19 cellular contexts compared by ENCODE assay signal in the genomic region with DNA sequence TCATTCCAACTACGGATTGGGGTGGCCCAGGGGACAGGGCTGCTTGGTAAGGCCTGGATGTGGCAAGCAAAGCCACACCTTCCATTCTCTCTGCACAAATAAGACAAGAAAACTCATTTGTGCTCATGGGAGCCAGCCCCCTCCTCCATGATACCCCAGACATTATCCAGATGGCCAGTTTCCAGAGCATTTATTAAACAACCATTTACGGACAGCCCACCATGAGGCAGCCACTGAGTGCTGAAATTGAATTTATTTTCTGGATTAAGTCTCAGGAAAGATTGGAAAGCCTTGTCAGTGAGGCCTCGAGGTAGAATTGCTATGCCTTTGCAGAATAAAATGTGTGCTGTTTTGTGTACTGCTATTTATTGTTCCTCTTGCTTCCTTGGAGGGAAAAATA.
"Had no signal": no experiment of that assay in that cellular context is flagged by ENCODE, and none has a peak within 500 bp of the region (broad histone marks: within the 10 kb centered on the region; RNA-seq: fewer than 3 reads in every experiment).

No MANE protein-coding gene starts in this region.

- H3K4me1 ChIP-seq: foreskin keratinocyte, lower lobe of right lung, right atrium auricular region, stomach, transverse colon had no signal

- FAIRE-seq: endothelial cell of umbilical vein, keratinocyte, small intestine had no signal

- H3K36me3 Mint-ChIP-seq: immature natural killer cell, memory B cell had no signal

- H3K4me1 Mint-ChIP-seq: immature natural killer cell, memory B cell had no signal

- DNase-seq: erythroblast; foreskin keratinocyte; immature natural killer cell; left ventricle myocardium inferior; lower lobe of right lung; midbrain; posterior cingulate gyrus; small intestine; stimulated activated CD4-positive, alpha-beta T cell treated with anti-CD3 and anti-CD28 coated beads, Interleukin-12 subunit alpha, Interleukin-12 subunit beta, amount 100 ng/mL, for 4 hours; stimulated activated naive CD4-positive, alpha-beta T cell; stomach; substantia nigra; transverse colon had no signal

- H3K4me3 Mint-ChIP-seq: dendritic cell treated with granulocyte-macrophage colony-stimulating factor and Interleukin-4, amounts not matched to agents 40 ng/mL and 50 ng/mL, for 4 days; immature natural killer cell; memory B cell had no signal

- H3K9me3 ChIP-seq: left ventricle myocardium inferior, lower lobe of right lung, right atrium auricular region, stomach, thoracic aorta, transverse colon had no signal

- H3K9me3 Mint-ChIP-seq: dendritic cell treated with granulocyte-macrophage colony-stimulating factor and Interleukin-4, amounts not matched to agents 40 ng/mL and 50 ng/mL, for 4 days; immature natural killer cell; memory B cell had no signal

- H3K4me3 ChIP-seq: left ventricle myocardium inferior, lower lobe of right lung, right atrium auricular region, stomach, thoracic aorta, transverse colon had no signal

- ATAC-seq: foreskin keratinocyte had no signal

- H3K36me3 ChIP-seq: lower lobe of right lung, right atrium auricular region, stomach, thoracic aorta, transverse colon had no signal

- H3K27ac ChIP-seq: foreskin keratinocyte, left ventricle myocardium inferior, lower lobe of right lung, right atrium auricular region, stomach, thoracic aorta, transverse colon had no signal

- H3K27me3 ChIP-seq: foreskin keratinocyte, right atrium auricular region, transverse colon had no signal

- H3K27ac Mint-ChIP-seq: dendritic cell treated with granulocyte-macrophage colony-stimulating factor and Interleukin-4, amounts not matched to agents 40 ng/mL and 50 ng/mL, for 4 days; immature natural killer cell; memory B cell had no signal

- H3K27me3 Mint-ChIP-seq: dendritic cell treated with granulocyte-macrophage colony-stimulating factor and Interleukin-4, amounts not matched to agents 40 ng/mL and 50 ng/mL, for 4 days had no signal
